ENCODE assay signal across 9 cellular contexts in genomic region chr3:151838574-151839312, GRCh38. TPM values are rescaled to one million over a fixed set of nuclear protein-coding genes. Genes with fewer than 3 reads are reported as not detected.
DNase-seq lines count a peak whose midpoint lies in the region; ATAC-seq, FAIRE-seq and TF ChIP-seq lines count a peak whose summit lies in the region.
"Had no signal": no experiment of that assay in that cellular context is flagged by ENCODE, and none has a peak within 500 bp of the region (broad histone marks: within the 10 kb centered on the region; RNA-seq: fewer than 3 reads in every experiment).

No MANE protein-coding gene starts in this region.

- H3K4me3 Mint-ChIP-seq in activated CD4-positive, alpha-beta T cell treated with anti-CD3 and anti-CD28 coated beads, Interleukin-2, amount 10 ng/mL, durations not matched to agents 7 days and 5 days = no peak overlapping the region
- H3K4me3 Mint-ChIP-seq: T-helper 1 cell treated with Interleukin-12 subunit alpha and Interleukin-12 subunit beta and Interleukin-4 antibody, amounts not matched to agents 30 μg/mL and 1 μg/mL, for 36 hours had no signal

- FAIRE-seq in pancreas (lab: Jason Lieb, UNC) = peak; percentile 97

- peaks cover 0 to 15% (median 7%) of the 10 kb centered on the region in 3 donors for H3K4me1 ChIP-seq in pancreas

- no peak overlapping the region for H3K27ac Mint-ChIP-seq in activated CD4-positive, alpha-beta T cell treated with anti-CD3 and anti-CD28 coated beads, Interleukin-2, amount 10 ng/mL, durations not matched to agents 7 days and 5 days
- H3K27ac Mint-ChIP-seq: T-helper 1 cell treated with Interleukin-12 subunit alpha and Interleukin-12 subunit beta and Interleukin-4 antibody, amounts not matched to agents 30 μg/mL and 1 μg/mL, for 36 hours had no signal

- 48 to 50% methylated on average over 19 of the region's 19 CpGs for WGBS in pancreas, 2 donors

- TF ChIP-seq POLR2A in GM18505 (IDR thresholded peaks at IDR 0.05; ENCODE audit: borderline replicate concordance, extremely low read depth, insufficient read depth, insufficient read length) = no peak

- H3K27me3 ChIP-seq in BJ (ENCODE audit: control insufficient read depth, insufficient read depth, low read length) = no peaks in the 10 kb centered on the region
- H3K27me3 ChIP-seq in pancreas = no peaks in the 10 kb centered on the region

- no peaks in the 10 kb centered on the region for H3K9me3 Mint-ChIP-seq in activated CD4-positive, alpha-beta T cell treated with anti-CD3 and anti-CD28 coated beads, Interleukin-2, amount 10 ng/mL, durations not matched to agents 7 days and 5 days
- H3K9me3 Mint-ChIP-seq: T-helper 1 cell treated with Interleukin-12 subunit alpha and Interleukin-12 subunit beta and Interleukin-4 antibody, amounts not matched to agents 30 μg/mL and 1 μg/mL, for 36 hours had no signal

- CTCF ChIA-PET in BJ (lab: Yijun Ruan, JAX) = interaction anchor here (0.6 to 4.3 kb wide), 16 partner anchors 22 to 610 kb away, joined by 3 to 44 read pairs (median 4); no protein-coding TSS in a partner anchor
- CTCF ChIA-PET in activated CD4-positive, alpha-beta T cell treated with anti-CD3 and anti-CD28 coated beads, Interleukin-2, amount 10 ng/mL, durations not matched to agents 7 days and 5 days (lab: Charles Lee) = no interaction called here

- H3K36me3 Mint-ChIP-seq in activated CD4-positive, alpha-beta T cell treated with anti-CD3 and anti-CD28 coated beads, Interleukin-2, amount 10 ng/mL, durations not matched to agents 7 days and 5 days (ENCODE audit: low read depth) = no peaks in the 10 kb centered on the region

- ATAC-seq in GM18505 (IDR thresholded peaks at IDR 0.05; ENCODE audit: unreplicated experiment) (peak; percentile 74), HG03095 (IDR thresholded peaks at IDR 0.05; ENCODE audit: unreplicated experiment) (peak; percentile 69), pancreas (peak; percentile 75 to 94 (median 92))

- DNase-seq in BJ (ENCODE audit: low read depth) (no peak), NCI-H226 (peak; percentile 70), globus pallidus (ENCODE audit: low spot score) (peak; percentile 75), pancreas (peak in 3 of 6 donors; percentile 46 to 64 (median 57)), posterior vena cava (ENCODE audit: low spot score) (no peak)
- DNase-seq in activated CD4-positive, alpha-beta T cell treated with anti-CD3 and anti-CD28 coated beads, Interleukin-2, amount 10 ng/mL, durations not matched to agents 7 days and 5 days = peak; percentile 54

- H3K4me3 ChIP-seq in BJ (ENCODE audit: low read depth, low read length) = no peak overlapping the region
- H3K4me3 ChIP-seq in pancreas = peak overlapping the region in 2 of 4 donors; percentile 2 to 29

- H3K27ac ChIP-seq in pancreas = no peak overlapping the region

- H3K27me3 Mint-ChIP-seq in activated CD4-positive, alpha-beta T cell treated with anti-CD3 and anti-CD28 coated beads, Interleukin-2, amount 10 ng/mL, durations not matched to agents 7 days and 5 days = peaks cover 32% of the 10 kb centered on the region

- TF ChIP-seq CTCF in BJ (IDR thresholded peaks at IDR 0.05; ENCODE audit: insufficient read depth, low read depth, low read length) = peak; percentile 77
- TF ChIP-seq CTCF in pancreas (IDR thresholded peaks at IDR 0.05) = peak; percentile 53 to 76 (median 69)

- no peaks in the 10 kb centered on the region for H3K9me3 ChIP-seq in pancreas

- H3K36me3 ChIP-seq in BJ (ENCODE audit: control insufficient read depth, insufficient read depth, low read length) (no peaks in the 10 kb centered on the region), pancreas (no peaks in the 10 kb centered on the region)

- H3K4me1 Mint-ChIP-seq in activated CD4-positive, alpha-beta T cell treated with anti-CD3 and anti-CD28 coated beads, Interleukin-2, amount 10 ng/mL, durations not matched to agents 7 days and 5 days = peaks cover 5% of the 10 kb centered on the region

- POLR2A ChIA-PET in BJ (lab: Charles Lee) = interaction anchor here (0.5 kb wide), 1 partner anchor 837 kb away, joined by 3 read pairs; no protein-coding TSS in a partner anchor
- POLR2A ChIA-PET in activated CD4-positive, alpha-beta T cell treated with anti-CD3 and anti-CD28 coated beads, Interleukin-2, amount 10 ng/mL, durations not matched to agents 7 days and 5 days (lab: Charles Lee) = no interaction called here

- intact Hi-C loops in pancreas (cut with DNase I) = no loop called here
- intact Hi-C loops in posterior vena cava (cut with DNase I) = loop anchor here (5.0 to 10.0 kb wide), 2 partner anchors 394 to 401 kb away; no protein-coding TSS in a partner anchor

RNA-seq across cellular contexts. Expression of gene AADAC, which starts 24.8 kb away (rescaled TPM):
- polyA plus RNA-seq in BJ (2011; rRNA removed) (not detected in 2 replicates), pancreas (10 to 100 TPM in 1 of 2 donors, 1 to 10 TPM in 1; 9.1 to 20.7 TPM)
- polyA minus RNA-seq in BJ (2011; rRNA and poly(A)+ RNA removed) = not detected in 2 replicates
- total RNA-seq in activated CD4-positive, alpha-beta T cell treated with anti-CD3 and anti-CD28 coated beads, Interleukin-2, amount 10 ng/mL, durations not matched to agents 7 days and 5 days = not detected
- total RNA-seq in pancreas (10 to 100 TPM in 4 of 6 donors, 1 to 10 TPM in 2; 2.7 to 83.7 (median 19.9) TPM), posterior vena cava (under 1 TPM; 0.14 to 0.42 TPM)

RNA-seq across cellular contexts. Expression of gene SUCNR1, which starts 34.7 kb away (rescaled TPM):
- not detected in 2 replicates for polyA plus RNA-seq in BJ (2011; rRNA removed)
- polyA minus RNA-seq in BJ (2011; rRNA and poly(A)+ RNA removed) = not detected in 2 replicates
- not detected for total RNA-seq in activated CD4-positive, alpha-beta T cell treated with anti-CD3 and anti-CD28 coated beads, Interleukin-2, amount 10 ng/mL, durations not matched to agents 7 days and 5 days
- under 1 TPM in 5 of 6 donors, not detected in 1; 0.08 to 0.23 (median 0.16) TPM for total RNA-seq in pancreas
- polyA plus RNA-seq in pancreas = under 1 TPM; 0.02 to 0.04 TPM
- 1 to 10 TPM; 1.3 to 1.9 TPM for total RNA-seq in posterior vena cava

Comparison
In these comparisons a context has a peak if more than half of its experiments do, and no peak if none do; other contexts are left out.
1. DNase-seq: peak in NCI-H226 (single experiment), activated CD4-positive, alpha-beta T cell treated with anti-CD3 and anti-CD28 coated beads, Interleukin-2, amount 10 ng/mL, durations not matched to agents 7 days and 5 days (single experiment) and globus pallidus (single experiment); none in BJ (single experiment) and posterior vena cava (single experiment).
2. intact Hi-C loops: an anchor here in posterior vena cava (5.0 to 10.0 kb wide); none called in pancreas.
3. Peak in every context shown above with its lines, with median percentiles within 50 percentile points of each other: ATAC-seq.